Comparison of ENCODE assay signal across 2 cellular contexts in genomic region chr15:29859981-29860745, GRCh38.
TF ChIP-seq lines count a peak whose summit lies in the region.

No MANE protein-coding gene starts in this region.

TF ChIP-seq in K562, 482 proteins besides CTCF, POLR2A, EP300 and RAD21:
- TF ChIP-seq PREB (CRISPR knock-in tag; IDR thresholded peaks at IDR 0.05) (no peak), SPI1 (IDR thresholded peaks at IDR 0.05; ENCODE audit: borderline replicate concordance, low read depth, low read length) (peak; percentile 81)
TF ChIP-seq in K562: peak in this region for 1.

TF ChIP-seq in HepG2, 621 proteins besides CTCF, POLR2A, EP300 and RAD21:
- TF ChIP-seq FLYWCH1 (CRISPR knock-in tag; IDR thresholded peaks at IDR 0.05) (no peak), ZBTB43 (CRISPR knock-in tag; conservative IDR thresholded peaks at IDR 0.05) (no peak), ARID3A (IDR thresholded peaks at IDR 0.05; ENCODE audit: low read depth, low read length) (no peak), PBX2 (CRISPR knock-in tag; IDR thresholded peaks at IDR 0.05) (no peak), SRF (IDR thresholded peaks at IDR 0.05; ENCODE audit: low read depth, low read length) (no peak), ZSCAN12 (CRISPR knock-in tag; IDR thresholded peaks at IDR 0.05) (no peak), POLR2G (IDR thresholded peaks at IDR 0.05; ENCODE audit: low read depth, low read length) (no peak)
